ENCODE assay signal across 9 cellular contexts in the genomic region with DNA sequence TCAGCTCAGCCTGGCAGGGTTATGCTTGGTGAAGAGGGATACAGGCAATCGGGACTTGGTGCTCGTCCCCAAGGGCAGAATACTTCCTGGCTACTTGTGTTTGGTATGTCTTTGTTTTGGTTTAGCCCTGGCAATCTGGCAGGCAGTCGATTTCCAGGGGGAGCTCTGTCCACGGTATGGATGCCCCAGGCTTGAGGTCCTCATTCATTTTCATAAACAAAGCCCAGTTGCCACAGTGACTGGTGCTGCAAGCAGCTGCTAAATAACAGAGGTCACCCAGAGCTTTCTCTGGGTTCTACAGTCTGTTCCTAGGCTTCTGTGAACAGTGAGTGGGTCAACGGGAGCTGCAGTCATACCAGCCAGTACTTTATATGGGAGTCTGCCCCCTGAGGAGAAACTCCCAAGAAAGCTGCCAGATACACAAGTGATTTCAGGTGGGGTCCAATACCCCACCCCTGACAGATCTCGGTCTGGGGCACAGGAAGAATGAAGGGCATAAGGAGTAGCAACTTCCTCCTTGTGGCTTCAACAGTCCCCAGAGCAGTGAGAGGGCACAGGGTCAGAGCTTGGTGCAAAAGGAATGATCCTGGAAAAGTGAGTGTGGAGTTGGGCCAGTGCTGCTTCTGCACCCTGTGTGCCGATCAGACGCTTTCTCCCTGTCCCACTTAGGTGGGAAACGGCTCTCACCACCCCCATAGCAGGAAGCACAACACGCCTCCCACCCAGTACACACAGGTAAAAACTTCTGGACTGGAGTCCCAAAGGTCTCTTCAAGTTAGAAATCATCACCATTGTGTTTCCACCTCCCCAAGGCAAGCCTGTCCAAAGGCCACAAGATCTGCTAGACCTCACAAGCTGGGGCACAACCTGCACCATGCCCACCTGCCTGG. TPM values are rescaled to one million over a fixed set of nuclear protein-coding genes. Genes with fewer than 3 reads are reported as not detected.
DNase-seq lines count a peak whose midpoint lies in the region; ATAC-seq and TF ChIP-seq lines count a peak whose summit lies in the region.
"Had no signal": no experiment of that assay in that cellular context is flagged by ENCODE, and none has a peak within 500 bp of the region (broad histone marks: within the 10 kb centered on the region; RNA-seq: fewer than 3 reads in every experiment).

No MANE protein-coding gene starts in this region.

- no peaks in the 10 kb centered on the region for H3K36me3 Mint-ChIP-seq in brain

- TF ChIP-seq CTCF in brain (conservative IDR thresholded peaks at IDR 0.05) (peak in 1 of 2 experiments; percentile 18), transverse colon (IDR thresholded peaks at IDR 0.05) (peak in 2 of 5 experiments; percentile 23)

- no peak overlapping the region for H3K4me3 ChIP-seq in transverse colon

- H3K27ac Mint-ChIP-seq in brain: peak overlapping the region in 3 of 5 experiments; percentile 23 to 77 (median 39)
- H3K27ac Mint-ChIP-seq: T-helper 1 cell treated with Interleukin-12 subunit alpha and Interleukin-12 subunit beta and Interleukin-4 antibody, amounts not matched to agents 30 μg/mL and 1 μg/mL, for 36 hours had no signal

- peaks cover 16% of the 10 kb centered on the region for H3K27me3 Mint-ChIP-seq in brain

- no peaks in the 10 kb centered on the region for H3K27me3 ChIP-seq in transverse colon

- peak; percentile 45 for DNase-seq in NCI-H1105 treated with DMSO at 0.1 percent for 48 hours (lab: John Stamatoyannopoulos, UW)
- no peak for DNase-seq in NCI-H1105 (lab: John Stamatoyannopoulos, UW)
- DNase-seq in left kidney (ENCODE audit: low read depth, low spot score): peak; percentile 63
- DNase-seq in transverse colon: peak; percentile 67
- DNase-seq in activated effector memory CD4-positive, alpha-beta T cell treated with Interleukin-2 at 50 U/mL for 16 hours: no peak
- DNase-seq in HuH-7.5 (ENCODE audit: low spot score): no peak

- no peaks in the 10 kb centered on the region for H3K9me3 ChIP-seq in transverse colon

- H3K4me3 Mint-ChIP-seq in brain: no peak overlapping the region
- H3K4me3 Mint-ChIP-seq: T-helper 1 cell treated with Interleukin-12 subunit alpha and Interleukin-12 subunit beta and Interleukin-4 antibody, amounts not matched to agents 30 μg/mL and 1 μg/mL, for 36 hours had no signal

- H3K9me3 Mint-ChIP-seq in brain: no peaks in the 10 kb centered on the region
- H3K9me3 Mint-ChIP-seq: T-helper 1 cell treated with Interleukin-12 subunit alpha and Interleukin-12 subunit beta and Interleukin-4 antibody, amounts not matched to agents 30 μg/mL and 1 μg/mL, for 36 hours had no signal

- intact Hi-C loops in transverse colon (cut with DNase I; ENCODE audit: low total_unique reads): loop anchor here (10.0 kb wide), 2 partner anchors 54 to 86 kb away; partner anchors contain the start of gene TGFBR3

- ATAC-seq in GM19467 (IDR thresholded peaks at IDR 0.05; ENCODE audit: unreplicated experiment): no peak

- WGBS in transverse colon (ENCODE audit: low coverage in 1 of 2), 2 donors: 31% methylated on average over 10 of the region's 10 CpGs; no CpG with 5 or more reads in 1 of the 2 donors

- TF ChIP-seq EP300 in transverse colon (IDR thresholded peaks at IDR 0.05; ENCODE audit: low read depth): no peak

- TF ChIP-seq POLR2A in transverse colon (IDR thresholded peaks at IDR 0.05): no peak

- peaks cover 16% of the 10 kb centered on the region for H3K4me1 Mint-ChIP-seq in brain

- in situ Hi-C loops in transverse colon (cut with MboI; ENCODE audit: low pct_ligation_motif_present in 1 of 4, low pct_unique_long_range_greater_than_20kb in 1 of 4, low sequenced_read_pairs in 3 of 4): no loop called here

- H3K36me3 ChIP-seq in transverse colon: no peaks in the 10 kb centered on the region

- H3K27ac ChIP-seq in transverse colon: peak overlapping the region; percentile 75 to 79 (median 78)

- H3K4me1 ChIP-seq in transverse colon: peaks cover 21 to 64% (median 43%) of the 10 kb centered on the region in 4 donors

RNA-seq across cellular contexts. Expression of gene TGFBR3, which starts 55.5 kb away (rescaled TPM):
- polyA plus RNA-seq in brain (ENCODE audit: insufficient read depth, low read depth, low replicate concordance): 4.0 TPM
- 100 to 1,000 TPM in 1 of 4 donors, 10 to 100 TPM in 3; 32.9 to 138 (median 58.8) TPM for total RNA-seq in transverse colon

Comparison
In these comparisons a context has a peak if more than half of its experiments do, and no peak if none do; other contexts are left out.
1. DNase-seq: peak in NCI-H1105 treated with DMSO at 0.1 percent for 48 hours (single experiment), left kidney (single experiment) and transverse colon (single experiment); none in NCI-H1105 (single experiment), activated effector memory CD4-positive, alpha-beta T cell treated with Interleukin-2 at 50 U/mL for 16 hours (single experiment) and HuH-7.5 (single experiment).